1 cellular context compared by ENCODE assay signal in the genomic region with DNA sequence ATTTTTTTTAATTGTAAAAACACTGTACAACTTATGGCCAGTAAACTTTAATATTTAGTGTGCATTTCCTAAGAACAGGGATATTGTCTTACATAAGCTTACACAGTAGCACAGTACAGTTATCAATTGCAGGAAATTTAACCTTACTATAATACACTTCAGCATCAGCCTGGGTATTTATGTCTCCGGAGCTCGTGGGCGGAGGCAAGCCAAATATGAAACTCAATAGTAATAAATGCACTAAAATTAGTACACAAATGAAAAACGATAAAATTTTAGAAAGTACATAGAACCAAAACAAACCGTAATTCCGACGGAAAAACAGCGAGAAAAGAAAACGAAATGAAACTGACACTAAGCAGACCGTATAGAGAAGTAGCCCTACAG.
TF ChIP-seq lines count a peak whose summit lies in the region.

No MANE protein-coding gene starts in this region.

TF ChIP-seq in HCT116, 20 proteins besides CTCF, POLR2A, EP300 and RAD21 (continued from another document):
- TF ChIP-seq, protein P1, sequence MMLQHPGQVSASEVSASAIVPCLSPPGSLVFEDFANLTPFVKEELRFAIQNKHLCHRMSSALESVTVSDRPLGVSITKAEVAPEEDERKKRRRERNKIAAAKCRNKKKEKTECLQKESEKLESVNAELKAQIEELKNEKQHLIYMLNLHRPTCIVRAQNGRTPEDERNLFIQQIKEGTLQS (IDR thresholded peaks at IDR 0.05): no peak
